Comparison of ENCODE assay signal across 8 cellular contexts in the genomic region with DNA sequence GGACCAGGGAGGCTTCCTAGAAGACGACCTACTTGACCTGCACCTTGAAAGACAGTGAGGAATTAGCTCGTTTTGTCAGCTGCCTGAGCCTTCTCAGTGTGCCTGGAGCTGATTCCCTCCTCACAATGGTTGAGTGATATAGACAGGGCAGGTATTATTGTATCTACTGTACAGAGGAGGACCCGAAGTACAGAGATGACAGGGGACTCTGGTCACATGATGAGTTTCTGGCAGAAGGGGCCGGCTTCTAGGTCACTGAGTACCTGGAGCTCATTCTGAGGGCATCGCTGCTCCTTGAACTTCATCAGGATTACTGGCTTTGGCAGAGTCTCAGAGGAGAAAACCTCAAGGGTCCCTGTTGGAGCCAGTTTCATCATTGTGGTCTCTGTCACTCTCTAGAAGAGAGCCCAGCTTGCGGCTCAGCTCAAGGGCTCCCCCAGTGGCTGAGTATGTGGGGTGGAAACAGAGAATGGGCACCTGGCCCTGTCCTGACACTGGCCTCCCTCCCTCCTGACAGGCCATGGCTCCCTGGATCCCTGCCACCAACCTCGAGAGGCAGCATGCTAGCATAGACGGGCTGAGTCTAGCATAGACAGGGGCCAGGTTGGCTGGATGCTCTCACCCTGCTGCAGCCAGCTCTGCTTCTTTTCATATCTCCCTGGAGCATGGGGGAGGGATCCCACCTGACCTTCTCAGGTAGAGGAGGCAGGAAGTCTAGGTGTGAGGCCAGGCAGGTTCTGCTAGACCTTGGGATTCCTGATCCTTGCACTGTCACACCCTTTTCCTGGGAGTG. TPM values are rescaled to one million over a fixed set of nuclear protein-coding genes. Genes with fewer than 3 reads are reported as not detected.
DNase-seq lines count a peak whose midpoint lies in the region; ATAC-seq and TF ChIP-seq lines count a peak whose summit lies in the region.

No MANE protein-coding gene starts in this region.

- H3K4me3 ChIP-seq in esophagus (ENCODE audit: low read depth in 1 of 2, low read length in 2 of 2): no peak overlapping the region
- H3K4me3 ChIP-seq in uterus: no peak overlapping the region

- H3K27ac Mint-ChIP-seq in naive thymus-derived CD8-positive, alpha-beta T cell: peak overlapping the region in 1 of 10 donors; percentile 44

- peak; percentile 53 to 69 for ATAC-seq in activated CD4-positive, CD25-positive, alpha-beta regulatory T cell treated with anti-CD3 and anti-CD28 coated beads, Interleukin-2, amount 50 U/mL, for 24 hours
- peak; percentile 77 to 81 for ATAC-seq in naive thymus-derived CD8-positive, alpha-beta T cell

- H3K27ac ChIP-seq in esophagus (ENCODE audit: low read depth in 2 of 2, low read length in 1 of 2) (peak overlapping the region; percentile 85 to 96), uterus (peak overlapping the region; percentile 95 to 99)

- H3K9me3 ChIP-seq in esophagus (ENCODE audit: control insufficient read depth in 2 of 2, insufficient read depth in 1 of 2, low read depth in 1 of 2, low read length in 1 of 2): no peaks in the 10 kb centered on the region
- H3K9me3 ChIP-seq in uterus: no peaks in the 10 kb centered on the region

- 26 to 30% methylated on average over 8 of the region's 8 CpGs for WGBS in esophagus, 2 donors

- peaks cover 0 to 5% (median 0%) of the 10 kb centered on the region in 3 donors for H3K36me3 Mint-ChIP-seq in naive thymus-derived CD8-positive, alpha-beta T cell

- intact Hi-C loops in uterus (cut with DNase I; ENCODE audit: low total_unique reads): no loop called here

- H3K4me3 Mint-ChIP-seq in naive thymus-derived CD8-positive, alpha-beta T cell: no peak overlapping the region

- H3K4me1 Mint-ChIP-seq in naive thymus-derived CD8-positive, alpha-beta T cell: peaks cover 0 to 8% (median 0%) of the 10 kb centered on the region in 4 donors

- H3K4me1 ChIP-seq in esophagus (ENCODE audit: control insufficient read depth in 2 of 2, insufficient read depth in 2 of 2, low read length in 1 of 2): peaks cover 23 to 61% of the 10 kb centered on the region in 2 donors
- peaks cover 33 to 53% of the 10 kb centered on the region in 2 donors for H3K4me1 ChIP-seq in uterus

- no peaks in the 10 kb centered on the region for H3K36me3 ChIP-seq in esophagus (ENCODE audit: control insufficient read depth in 2 of 2, insufficient read depth in 2 of 2, low read length in 1 of 2)
- H3K36me3 ChIP-seq in uterus: no peaks in the 10 kb centered on the region

- DNase-seq in activated CD4-positive, CD25-positive, alpha-beta regulatory T cell treated with anti-CD3 and anti-CD28 coated beads, Interleukin-2, amount 50 U/mL, for 72 hours: no peak
- DNase-seq in NCI-H2107 (lab: John Stamatoyannopoulos, UW): peak; percentile 34
- DNase-seq in activated CD4-positive, alpha-beta T cell treated with anti-CD3 and anti-CD28 coated beads, Interleukin-2, amount 50 U/mL, for 48 hours: peak; percentile 54 to 61
- peak in 5 of 10 donors; percentile 20 to 66 (median 31) for DNase-seq in naive thymus-derived CD8-positive, alpha-beta T cell
- peak; percentile 77 to 80 for DNase-seq in uterus
- no peak for DNase-seq in epidermal melanocyte (ENCODE audit: insufficient read length, low spot score)

- H3K27me3 Mint-ChIP-seq in naive thymus-derived CD8-positive, alpha-beta T cell: peaks cover 0 to 2% (median 0%) of the 10 kb centered on the region in 5 donors

- H3K27me3 ChIP-seq in esophagus (ENCODE audit: control insufficient read depth in 1 of 2, insufficient read depth in 2 of 2, low read length in 2 of 2) (no peaks in the 10 kb centered on the region), uterus (no peaks in the 10 kb centered on the region)

- POLR2A ChIA-PET in naive thymus-derived CD8-positive, alpha-beta T cell (lab: Charles Lee): no interaction called here

- no peaks in the 10 kb centered on the region for H3K9me3 Mint-ChIP-seq in naive thymus-derived CD8-positive, alpha-beta T cell

- TF ChIP-seq POLR2A in uterus (IDR thresholded peaks at IDR 0.05): no peak

- peak; percentile 31 to 63 (median 58) for TF ChIP-seq CTCF in uterus (IDR thresholded peaks at IDR 0.05)

RNA-seq across cellular contexts. Expression of gene NFIX, which starts 38.7 kb away (rescaled TPM):
- 10 to 100 TPM; 26.9 to 38.5 TPM for polyA plus RNA-seq in esophagus
- 1 to 10 TPM; 4.9 to 8.6 TPM for total RNA-seq in naive thymus-derived CD8-positive, alpha-beta T cell
- 1 to 10 TPM in 1 of 3 donors, under 1 TPM in 1, not detected in 1; 0.68 to 1.5 TPM for polyA plus RNA-seq in naive thymus-derived CD8-positive, alpha-beta T cell
- total RNA-seq in uterus: 100 to 1,000 TPM in 2 of 4 donors, 10 to 100 TPM in 2; 27.4 to 381 (median 78.4) TPM

Comparison
In these comparisons a context has a peak if more than half of its experiments do, and no peak if none do; other contexts are left out.
1. DNase-seq: peak in NCI-H2107 (single experiment), activated CD4-positive, alpha-beta T cell treated with anti-CD3 and anti-CD28 coated beads, Interleukin-2, amount 50 U/mL, for 48 hours (2 of 2) and uterus (2 of 2); none in activated CD4-positive, CD25-positive, alpha-beta regulatory T cell treated with anti-CD3 and anti-CD28 coated beads, Interleukin-2, amount 50 U/mL, for 72 hours (single experiment) and epidermal melanocyte (single experiment).